ENCODE assay signal across 8 cellular contexts in genomic region chr4:140851032-140851636, GRCh38.
DNase-seq lines count a peak whose midpoint lies in the region; TF ChIP-seq lines count a peak whose summit lies in the region.

No MANE protein-coding gene starts in this region.

- DNase-seq in A172 (ENCODE audit: low spot score) (peak; percentile 30), GDM1 (lab: John Stamatoyannopoulos, UW) (peak; percentile 10), HEK293T (ENCODE audit: extremely low spot score) (peak; percentile 66), NCI-H1092 (lab: John Stamatoyannopoulos, UW) (peak; percentile 54), SW480 (ENCODE audit: low spot score) (peak; percentile 48), fibroblast of villous mesenchyme (ENCODE audit: low read depth) (peak; percentile 65), non-pigmented ciliary epithelial cell (ENCODE audit: low read depth) (peak; percentile 10), UCSD-AML1 (lab: John Stamatoyannopoulos, UW; ENCODE audit: unreplicated experiment) (no peak)

- no peak overlapping the region for H3K4me3 ChIP-seq in fibroblast of villous mesenchyme (ENCODE audit: low read depth, low read length)

- CTCF ChIA-PET in HEK293T (lab: Yijun Ruan, JAX): interaction anchor here (0.6 to 2.3 kb wide), 11 partner anchors 94 to 1830 kb away, joined by 3 to 13 read pairs (median 4); no protein-coding TSS in a partner anchor

- TF ChIP-seq CTCF in fibroblast of villous mesenchyme (IDR thresholded peaks at IDR 0.05; ENCODE audit: insufficient read depth, low read depth, low read length): peak; percentile 80

- POLR2A ChIA-PET in HEK293T (lab: Yijun Ruan, JAX): interaction anchor here (0.7 to 1.0 kb wide), 3 partner anchors 94 to 423 kb away, joined by 3 to 4 read pairs (median 4); partner anchors contain the start of genes CLGN and RNF150

TF ChIP-seq in HEK293T, 16 proteins besides CTCF, POLR2A, EP300 and RAD21:
- TF ChIP-seq ARNT (IDR thresholded peaks at IDR 0.05): no peak
- TF ChIP-seq FOXK2 (IDR thresholded peaks at IDR 0.05): no peak
- no peak for TF ChIP-seq LEF1 (IDR thresholded peaks at IDR 0.05; ENCODE audit: borderline replicate concordance)
- no peak for TF ChIP-seq ZNF384 (IDR thresholded peaks at IDR 0.05)
- TF ChIP-seq PKNOX1 (IDR thresholded peaks at IDR 0.05): no peak
- no peak for TF ChIP-seq L3MBTL2 (conservative IDR thresholded peaks at IDR 0.05)
- TF ChIP-seq CTBP1 (IDR thresholded peaks at IDR 0.05; ENCODE audit: borderline replicate concordance): no peak
- no peak for TF ChIP-seq FOXA1 (IDR thresholded peaks at IDR 0.05)
- TF ChIP-seq NFRKB (IDR thresholded peaks at IDR 0.05): no peak
- TF ChIP-seq SP1 (IDR thresholded peaks at IDR 0.05): no peak
- TF ChIP-seq SUZ12 (IDR thresholded peaks at IDR 0.05): no peak
- TF ChIP-seq ELF4 (IDR thresholded peaks at IDR 0.05): no peak
- TF ChIP-seq HDGF (IDR thresholded peaks at IDR 0.05; ENCODE audit: borderline replicate concordance): no peak
- no peak for TF ChIP-seq FOXM1 (IDR thresholded peaks at IDR 0.05; ENCODE audit: borderline replicate concordance)
- no peak for TF ChIP-seq BHLHE40 (IDR thresholded peaks at IDR 0.05; ENCODE audit: borderline replicate concordance)
- no peak for TF ChIP-seq TARDBP (IDR thresholded peaks at IDR 0.05)
